Comparison of ENCODE assay signal across 8 cellular contexts in the genomic region with DNA sequence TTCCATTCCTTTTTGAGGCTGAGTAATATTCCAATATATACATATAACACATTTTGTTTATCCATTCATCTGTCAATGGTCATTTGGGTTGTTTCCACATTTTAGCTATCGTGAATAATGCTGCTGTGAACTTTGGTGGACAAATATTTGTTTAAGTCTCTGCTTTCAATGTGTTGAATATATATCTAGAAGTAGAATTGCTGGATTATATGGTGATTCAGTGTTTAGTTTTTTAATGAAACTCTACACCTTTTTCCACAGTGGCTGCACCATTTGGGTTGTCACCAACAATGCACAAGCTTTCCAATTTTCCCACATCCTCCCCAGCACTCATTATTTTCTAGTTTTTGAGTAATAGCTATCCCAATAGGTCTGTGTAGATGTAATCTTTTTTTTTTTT.
"Had no signal": no experiment of that assay in that cellular context is flagged by ENCODE, and none has a peak within 500 bp of the region (broad histone marks: within the 10 kb centered on the region; RNA-seq: fewer than 3 reads in every experiment).

No MANE protein-coding gene starts in this region.

- H3K9me3 Mint-ChIP-seq: GM23338, HFFc6 had no signal

- H3K27ac Mint-ChIP-seq: GM23338, HFFc6 had no signal

- H2AFZ ChIP-seq: GM23338 had no signal

- H3K36me3 ChIP-seq: HAP-1 had no signal

- H3K4me1 ChIP-seq: HAP-1 had no signal

- DNase-seq: H7, HFFc6 had no signal

- H3K9me3 ChIP-seq: HAP-1 had no signal

- ATAC-seq: GM23338, HCT116, HepG2, K562 had no signal

- H3K4me3 ChIP-seq: GM23338, HAP-1, K562 had no signal

- H3K4me2 ChIP-seq: GM23338 had no signal

- H3K4me3 Mint-ChIP-seq: GM23338, HFFc6 had no signal

- H3K27ac ChIP-seq: HL-60 had no signal
